Comparison of ENCODE assay signal across 21 cellular contexts in the genomic region with DNA sequence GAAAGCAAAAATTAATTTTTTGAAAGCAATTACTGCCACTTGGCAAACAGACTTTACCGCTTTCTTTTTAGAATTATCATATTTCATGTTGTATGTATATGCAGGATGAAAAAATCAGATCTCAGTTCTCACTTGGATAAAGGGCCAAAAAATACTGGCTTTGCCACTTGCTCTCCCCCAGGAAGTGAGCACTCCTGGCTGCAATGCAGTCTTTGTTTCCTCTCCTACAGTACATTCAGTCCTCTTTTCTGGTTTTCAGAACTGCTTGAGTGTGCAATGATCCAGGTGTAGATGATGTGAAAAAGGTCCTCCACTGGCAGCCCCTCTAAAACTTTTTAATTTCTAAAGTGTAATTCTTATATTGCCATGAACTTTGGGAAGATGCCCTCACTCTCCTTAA.
A peak's percentile ranks its signal among the peaks of the same experiment; 100 is the strongest.
DNase-seq lines count a peak whose midpoint lies in the region; ATAC-seq and TF ChIP-seq lines count a peak whose summit lies in the region.
"Had no signal": no experiment of that assay in that cellular context is flagged by ENCODE, and none has a peak within 500 bp of the region (broad histone marks: within the 10 kb centered on the region; RNA-seq: fewer than 3 reads in every experiment).

No MANE protein-coding gene starts in this region.

- no peak for TF ChIP-seq RAD21 in Ishikawa (IDR thresholded peaks at IDR 0.05; ENCODE audit: low read depth)

- ATAC-seq in sciatic nerve: peak; percentile 51
- ATAC-seq in T-helper 17 cell: no peak
- ATAC-seq: A549, HepG2 had no signal

- H3K4me3 Mint-ChIP-seq in endodermal cell (no peak overlapping the region), T-helper 17 cell (no peak overlapping the region)
- H3K4me3 Mint-ChIP-seq: CD4-positive, alpha-beta memory T cell had no signal

- H3K27me3 Mint-ChIP-seq in endodermal cell (ENCODE audit: insufficient read depth): no peaks in the 10 kb centered on the region
- H3K27me3 Mint-ChIP-seq in T-helper 17 cell: no peaks in the 10 kb centered on the region
- H3K27me3 Mint-ChIP-seq: CD4-positive, alpha-beta memory T cell had no signal

- H3K4me1 Mint-ChIP-seq in endodermal cell (peaks cover 4% of the 10 kb centered on the region), T-helper 17 cell (no peaks in the 10 kb centered on the region)
- H3K4me1 Mint-ChIP-seq: CD4-positive, alpha-beta memory T cell had no signal

- H3K27ac ChIP-seq in epithelial cell of prostate (peak overlapping the region; percentile 5), endodermal cell (ENCODE audit: low read depth, low read length) (no peak overlapping the region)
- H3K27ac ChIP-seq: A549, Peyer's patch had no signal

- no peak overlapping the region for H3K4me3 ChIP-seq in endodermal cell (ENCODE audit: low read length)
- H3K4me3 ChIP-seq: A549, Peyer's patch had no signal

- H3K9me3 ChIP-seq in endodermal cell (ENCODE audit: control insufficient read depth, low read length): no peaks in the 10 kb centered on the region
- no peaks in the 10 kb centered on the region for H3K9me3 ChIP-seq in T-helper 17 cell (ENCODE audit: control insufficient read depth, low read length, poor library complexity, severe bottlenecking)
- H3K9me3 ChIP-seq: A549, Caco-2, Peyer's patch, SK-N-SH had no signal

- H3K27ac Mint-ChIP-seq in endodermal cell: no peak overlapping the region
- H3K27ac Mint-ChIP-seq in T-helper 17 cell: no peak overlapping the region
- H3K27ac Mint-ChIP-seq: CD4-positive, alpha-beta memory T cell had no signal

- H3K36me3 Mint-ChIP-seq in endodermal cell (ENCODE audit: low read depth): no peaks in the 10 kb centered on the region
- no peaks in the 10 kb centered on the region for H3K36me3 Mint-ChIP-seq in T-helper 17 cell (ENCODE audit: low read depth)
- H3K36me3 Mint-ChIP-seq: CD4-positive, alpha-beta memory T cell had no signal

- WGBS in endodermal cell (ENCODE audit: insufficient coverage in 1 of 2, insufficient read length in 1 of 2), 2 experiments: no CpG with 5 or more reads among the region's 1 CpG

- TF ChIP-seq EP300 in Ishikawa (IDR thresholded peaks at IDR 0.05; ENCODE audit: borderline replicate concordance): no peak

- H3K9ac ChIP-seq in endodermal cell (ENCODE audit: extremely low read depth, low read length, poor library complexity, severe bottlenecking): no peak overlapping the region
- H3K9ac ChIP-seq: SK-N-SH had no signal

- no peaks in the 10 kb centered on the region for H3K27me3 ChIP-seq in endodermal cell (ENCODE audit: control insufficient read depth, insufficient read depth, low read length, poor library complexity, severe bottlenecking)
- H3K27me3 ChIP-seq: Peyer's patch had no signal

- DNase-seq in Daoy (ENCODE audit: low read depth) (peak; percentile 51), epithelial cell of prostate (ENCODE audit: low read depth, low spot score) (no peak), sciatic nerve (ENCODE audit: low spot score) (no peak), endodermal cell (no peak), mucosa of gallbladder (ENCODE audit: low spot score) (no peak), T-helper 17 cell (no peak)
- DNase-seq: C1 segment of cervical spinal cord; Caco-2; CD4-positive, alpha-beta memory T cell; KBM-7; NCI-H1417; NCI-H1694; NCI-H2029 treated with DMSO at 0.1 percent for 48 hours; NCI-H526 treated with DMSO at 0.1 percent for 48 hours; Peyer's patch; SIG-M5; SK-N-SH; SW 1271 had no signal

- H3K4me1 ChIP-seq in endodermal cell (ENCODE audit: control insufficient read depth, insufficient read depth, low read length): no peaks in the 10 kb centered on the region
- H3K4me1 ChIP-seq: A549, Peyer's patch had no signal

- no peaks in the 10 kb centered on the region for H3K9me3 Mint-ChIP-seq in endodermal cell

- intact Hi-C loops in sciatic nerve (cut with DNase I): no loop called here

- no peak for TF ChIP-seq CTCF in endodermal cell (conservative IDR thresholded peaks at IDR 0.05)

- H3K36me3 ChIP-seq in endodermal cell (ENCODE audit: control insufficient read depth, insufficient read depth, low read length): no peaks in the 10 kb centered on the region
- H3K36me3 ChIP-seq: Peyer's patch had no signal

TF ChIP-seq in Ishikawa, 13 proteins besides CTCF, POLR2A, EP300 and RAD21:
- TF ChIP-seq FOXM1 (IDR thresholded peaks at IDR 0.05; ENCODE audit: borderline replicate concordance, low read depth) (no peak), TCF12 (IDR thresholded peaks at IDR 0.05; ENCODE audit: low read depth) (0 out of 2 replicates have a peak, but pooled peaks have one; percentile 1)
